Comparison of ENCODE assay signal across 16 cellular contexts in genomic region chr12:29742646-29743045, GRCh38. TPM values are rescaled to one million over a fixed set of nuclear protein-coding genes. Genes with fewer than 3 reads are reported as not detected.
DNase-seq lines count a peak whose midpoint lies in the region; ATAC-seq and TF ChIP-seq lines count a peak whose summit lies in the region.
"Had no signal": no experiment of that assay in that cellular context is flagged by ENCODE, and none has a peak within 500 bp of the region (broad histone marks: within the 10 kb centered on the region; RNA-seq: fewer than 3 reads in every experiment).

No MANE protein-coding gene starts in this region.

- H2AFZ ChIP-seq in mesenchymal stem cell (ENCODE audit: low read depth, low read length), result no peak overlapping the region
- H2AFZ ChIP-seq: GM23248 had no signal

- no peak for ATAC-seq in heart left ventricle
- no peak for ATAC-seq in left ventricle myocardium superior
- no peak for ATAC-seq in HG02642 (IDR thresholded peaks at IDR 0.05; ENCODE audit: poor library complexity, unreplicated experiment)
- ATAC-seq: HCT116, K562 had no signal

- H3K9ac ChIP-seq in mesenchymal stem cell (ENCODE audit: low read length), result peak overlapping the region; percentile 64
- H3K9ac ChIP-seq in subcutaneous abdominal adipose tissue (ENCODE audit: low read length in 5 of 5), result no peak overlapping the region

- no peaks in the 10 kb centered on the region for H3K9me3 Mint-ChIP-seq in brain

- no peak overlapping the region for H3K4ac ChIP-seq in mesenchymal stem cell (ENCODE audit: low read depth in 1 of 2, low read length in 2 of 2)

- H2AK5ac ChIP-seq in mesenchymal stem cell (ENCODE audit: low read length, severe bottlenecking), result no peak overlapping the region

- no peaks in the 10 kb centered on the region for H3K79me1 ChIP-seq in mesenchymal stem cell (replicated peaks; ENCODE audit: low read length, poor library complexity, severe bottlenecking)

- peaks cover 0 to 20% (median 0%) of the 10 kb centered on the region in 9 donors for H3K36me3 ChIP-seq in heart left ventricle
- peaks cover 0 to 13% of the 10 kb centered on the region in 2 experiments for H3K36me3 ChIP-seq in mesenchymal stem cell (ENCODE audit: control insufficient read depth in 1 of 2, insufficient read depth in 2 of 2, low read depth in 1 of 2, low read length in 2 of 2)
- H3K36me3 ChIP-seq in subcutaneous abdominal adipose tissue (ENCODE audit: control insufficient read depth in 5 of 5, insufficient read depth in 5 of 5, low read length in 5 of 5), result peaks cover 0 to 5% (median 0%) of the 10 kb centered on the region in 5 donors

- peaks cover 50% of the 10 kb centered on the region for H3K4me1 Mint-ChIP-seq in brain

- H4K91ac ChIP-seq in mesenchymal stem cell (ENCODE audit: low read length), result no peak overlapping the region

- H2BK12ac ChIP-seq in mesenchymal stem cell (ENCODE audit: low read length in 2 of 2), result no peak overlapping the region

- no peak for TF ChIP-seq CTCF in heart left ventricle (IDR thresholded peaks at IDR 0.05)
- TF ChIP-seq CTCF in brain (conservative IDR thresholded peaks at IDR 0.05), result no peak

- H3K27me3 ChIP-seq in heart left ventricle, result no peaks in the 10 kb centered on the region
- H3K27me3 ChIP-seq in mesenchymal stem cell (ENCODE audit: control insufficient read depth in 1 of 2, insufficient read depth in 1 of 2, low read length in 2 of 2), result no peaks in the 10 kb centered on the region
- H3K27me3 ChIP-seq in subcutaneous abdominal adipose tissue (ENCODE audit: control insufficient read depth in 5 of 5, insufficient read depth in 4 of 5, low read length in 5 of 5), result no peaks in the 10 kb centered on the region

- no peak overlapping the region for H4K8ac ChIP-seq in mesenchymal stem cell (ENCODE audit: low read length)

- H3K36me3 Mint-ChIP-seq in brain, result peaks cover 22% of the 10 kb centered on the region

- H2BK5ac ChIP-seq in mesenchymal stem cell (ENCODE audit: low read depth, low read length, poor library complexity, severe bottlenecking), result no peak overlapping the region

- WGBS in heart left ventricle, 4 donors, result 98 to 100% (median 99%) methylated on average over 1 of the region's 1 CpG
- no CpG with 5 or more reads among the region's 1 CpG for WGBS in mesenchymal stem cell

- TF ChIP-seq POLR2A in heart left ventricle (IDR thresholded peaks at IDR 0.05), result no peak

- H3K4me3 ChIP-seq in heart left ventricle (no peak overlapping the region), mesenchymal stem cell (ENCODE audit: insufficient read depth in 1 of 2, low read depth in 1 of 2, low read length in 2 of 2) (no peak overlapping the region), subcutaneous abdominal adipose tissue (ENCODE audit: low read depth in 1 of 5, low read length in 5 of 5) (no peak overlapping the region)
- H3K4me3 ChIP-seq: K562 had no signal

- H2BK120ac ChIP-seq in mesenchymal stem cell (ENCODE audit: low read depth, low read length), result no peak overlapping the region

- H3K23ac ChIP-seq in mesenchymal stem cell (ENCODE audit: low read length in 2 of 2), result no peak overlapping the region

- H3K4me1 ChIP-seq in heart left ventricle (peaks cover 0 to 64% (median 39%) of the 10 kb centered on the region in 12 donors), mesenchymal stem cell (ENCODE audit: control insufficient read depth, insufficient read depth, low read depth, low read length) (peaks cover 2% of the 10 kb centered on the region), subcutaneous abdominal adipose tissue (ENCODE audit: control insufficient read depth in 5 of 5, insufficient read depth in 5 of 5, low read length in 5 of 5) (peaks cover 7 to 23% (median 19%) of the 10 kb centered on the region in 5 donors)

- DNase-seq in heart left ventricle (no peak), left ventricle myocardium superior (no peak), mesenchymal stem cell (no peak), pons (ENCODE audit: low spot score) (no peak)
- DNase-seq in stimulated activated CD4-positive, alpha-beta T cell treated with anti-CD3 and anti-CD28 coated beads, Interleukin-2, amount 100 ng/mL, for 48 hours, result no peak
- DNase-seq: C1 segment of cervical spinal cord, DMS153, GM23248, NCI-H1092, NCI-H748 treated with DMSO at 0.1 percent for 48 hours, SHP77 had no signal

- no peaks in the 10 kb centered on the region for H3K9me3 ChIP-seq in heart left ventricle
- H3K9me3 ChIP-seq in mesenchymal stem cell (ENCODE audit: control insufficient read depth, low read length), result no peaks in the 10 kb centered on the region
- H3K9me3 ChIP-seq in subcutaneous abdominal adipose tissue (ENCODE audit: control insufficient read depth in 5 of 5, low read length in 5 of 5), result no peaks in the 10 kb centered on the region

- peak overlapping the region in 1 of 5 experiments; percentile 52 for H3K4me3 Mint-ChIP-seq in brain

- H3K27ac Mint-ChIP-seq in brain, result peak overlapping the region in 4 of 5 experiments; percentile 63 to 93 (median 81)

- no peak overlapping the region for H2BK15ac ChIP-seq in mesenchymal stem cell (ENCODE audit: low read depth, poor library complexity, severe bottlenecking)

- H3K14ac ChIP-seq in mesenchymal stem cell (ENCODE audit: low read length in 2 of 2), result no peak overlapping the region

- intact Hi-C loops in heart left ventricle (cut with DNase I), result no loop called here
- intact Hi-C loops in left ventricle myocardium superior (cut with micrococcal nuclease), result no loop called here

- H3K27me3 Mint-ChIP-seq in brain, result peaks cover 3% of the 10 kb centered on the region

- H3K4me2 ChIP-seq in mesenchymal stem cell (ENCODE audit: low read length, poor library complexity, severe bottlenecking), result no peak overlapping the region

- H3K27ac ChIP-seq in heart left ventricle (peak overlapping the region in 9 of 12 donors; percentile 11 to 82 (median 70)), mesenchymal stem cell (ENCODE audit: low read length, poor library complexity, severe bottlenecking) (no peak overlapping the region), subcutaneous abdominal adipose tissue (ENCODE audit: low read depth, low read length) (peak overlapping the region; percentile 75)

- no peak overlapping the region for H3K18ac ChIP-seq in mesenchymal stem cell (ENCODE audit: low read depth in 1 of 2, low read length in 2 of 2)

RNA-seq across cellular contexts. Expression of gene TMTC1, which starts 41.1 kb away (rescaled TPM):
- total RNA-seq in heart left ventricle (100 to 1,000 TPM in 1 of 9 donors, 10 to 100 TPM in 8; 24.9 to 101 (median 41.4) TPM), left ventricle myocardium superior (37.1 TPM)
- polyA plus RNA-seq in heart left ventricle (10 to 100 TPM in 1 of 2 donors, 1 to 10 TPM in 1; 8.8 to 44.6 TPM), brain (ENCODE audit: insufficient read depth, low read depth, low replicate concordance) (5.4 TPM)
- 45.7 TPM for polyA plus RNA-seq in mesenchymal stem cell (2013, experiment 1 of 2)
- 46.5 TPM for polyA plus RNA-seq in mesenchymal stem cell (2013, experiment 2 of 2)
